14 cellular contexts compared by ENCODE assay signal in the genomic region with DNA sequence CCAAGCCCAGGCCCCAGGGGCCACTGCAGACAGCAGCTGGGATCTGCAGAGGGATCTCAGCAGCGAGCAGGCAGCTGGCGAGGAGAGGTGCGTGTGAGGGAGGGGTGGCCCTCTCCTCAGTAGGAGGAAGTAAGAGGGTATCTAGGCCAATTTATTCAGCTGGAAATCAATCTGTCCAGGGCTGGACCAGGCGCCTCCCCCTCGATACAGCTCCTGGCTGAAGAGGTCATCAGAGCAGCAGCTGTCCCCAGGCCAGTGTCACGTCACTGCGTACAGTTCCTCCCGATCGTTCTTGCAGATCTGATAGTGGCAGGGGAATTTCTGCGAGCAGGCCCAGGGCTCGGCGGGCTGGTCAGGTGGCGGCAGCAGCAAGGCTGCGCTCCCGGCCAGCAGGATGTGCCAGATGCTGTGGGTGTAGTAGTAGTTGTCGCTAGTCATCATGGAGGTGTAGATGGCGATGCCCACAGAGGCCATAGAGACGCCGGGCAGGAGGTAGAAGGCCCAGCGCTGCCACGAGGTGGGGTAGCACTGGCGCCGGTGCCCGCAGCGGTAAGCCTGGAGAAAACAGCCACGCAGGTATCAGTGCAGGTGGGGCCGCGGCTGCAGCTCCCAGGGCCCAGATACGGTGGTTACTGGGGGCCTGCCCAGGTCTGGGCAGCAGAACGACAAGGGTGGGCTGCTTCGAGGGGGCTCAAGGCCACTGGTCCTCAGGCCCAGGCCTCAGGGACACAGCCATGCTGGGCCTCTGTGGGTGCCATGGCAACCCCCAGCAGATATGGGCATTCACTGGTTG. TPM values are rescaled to one million over a fixed set of nuclear protein-coding genes. Genes with fewer than 3 reads are reported as not detected.
DNase-seq lines count a peak whose midpoint lies in the region; ATAC-seq and TF ChIP-seq lines count a peak whose summit lies in the region.
"Had no signal": no experiment of that assay in that cellular context is flagged by ENCODE, and none has a peak within 500 bp of the region (broad histone marks: within the 10 kb centered on the region; RNA-seq: fewer than 3 reads in every experiment).

No MANE protein-coding gene starts in this region.

- TF ChIP-seq CTCF in DND-41 (IDR thresholded peaks at IDR 0.05; ENCODE audit: borderline replicate concordance, extremely low read depth, low read length, poor library complexity, severe bottlenecking) (no peak), mesothelial cell of epicardium (IDR thresholded peaks at IDR 0.05; ENCODE audit: unreplicated experiment) (no peak)

- no peaks in the 10 kb centered on the region for H3K9me3 ChIP-seq in DND-41 (ENCODE audit: insufficient read depth, low read length, severe bottlenecking)
- H3K9me3 ChIP-seq: thyroid gland had no signal

- no peak overlapping the region for H3K4me3 ChIP-seq in DND-41 (ENCODE audit: low read depth in 1 of 2, low read length in 2 of 2)
- H3K4me3 ChIP-seq: thyroid gland had no signal

- H3K9me3 Mint-ChIP-seq in mesothelial cell of epicardium, result no peaks in the 10 kb centered on the region
- H3K9me3 Mint-ChIP-seq: HFFc6 had no signal

- DNase-seq in NCI-H1417 (lab: John Stamatoyannopoulos, UW) (peak; percentile 79 to 92 (median 89)), NCI-H1417 treated with DMSO at 0.1 percent for 48 hours (lab: John Stamatoyannopoulos, UW) (no peak), DND-41 (no peak), SHP77 (lab: John Stamatoyannopoulos, UW) (peak; percentile 91 to 94), mesothelial cell of epicardium (ENCODE audit: low spot score in 2 of 2, unreplicated experiment in 2 of 2) (no peak), mucosa of gallbladder (ENCODE audit: low spot score) (no peak), NCI-H1105 (lab: John Stamatoyannopoulos, UW) (no peak)
- DNase-seq: activated CD4-positive, CD25-positive, alpha-beta regulatory T cell treated with anti-CD3 and anti-CD28 coated beads, Interleukin-2, amount 50 U/mL, for 72 hours; effector CD8-positive, alpha-beta T cell; foreskin fibroblast; HFFc6; mammary epithelial cell; thyroid gland had no signal

- H3K36me3 Mint-ChIP-seq in mesothelial cell of epicardium, result peaks cover 3% of the 10 kb centered on the region

- peak overlapping the region; percentile 56; the same call in 1 of the 2 replicates for H3K9ac ChIP-seq in DND-41 (ENCODE audit: low read depth, low read length)

- peaks cover 18% of the 10 kb centered on the region for H4K20me1 ChIP-seq in DND-41 (ENCODE audit: insufficient read depth, low read length)

- H3K27me3 ChIP-seq in DND-41 (ENCODE audit: insufficient read depth, low read length, poor library complexity), result no peaks in the 10 kb centered on the region
- H3K27me3 ChIP-seq: thyroid gland had no signal

- H2AFZ ChIP-seq in DND-41 (ENCODE audit: low read depth, low read length), result no peak overlapping the region

- ATAC-seq in DND-41 (ENCODE audit: insufficient read depth, low read depth) (no peak), HG03521 (IDR thresholded peaks at IDR 0.05; ENCODE audit: unreplicated experiment) (no peak)

- no peaks in the 10 kb centered on the region for H3K27me3 Mint-ChIP-seq in mesothelial cell of epicardium (ENCODE audit: low read depth)

- peaks cover 10% of the 10 kb centered on the region for H3K4me1 Mint-ChIP-seq in mesothelial cell of epicardium

- peak overlapping the region; percentile 28 for H3K4me3 Mint-ChIP-seq in mesothelial cell of epicardium
- H3K4me3 Mint-ChIP-seq: HFFc6 had no signal

- H3K4me2 ChIP-seq in DND-41 (ENCODE audit: insufficient read depth, low read length), result no peak overlapping the region

- peaks cover 7% of the 10 kb centered on the region for H3K79me2 ChIP-seq in DND-41 (ENCODE audit: insufficient read depth, low read length)

- H3K27ac ChIP-seq in DND-41 (ENCODE audit: low read length), result no peak overlapping the region

- H3K36me3 ChIP-seq in DND-41 (ENCODE audit: insufficient read depth, low read length), result peaks cover 84% of the 10 kb centered on the region

- H3K27ac Mint-ChIP-seq in mesothelial cell of epicardium, result no peak overlapping the region
- H3K27ac Mint-ChIP-seq: HFFc6 had no signal

- peaks cover 27% of the 10 kb centered on the region for H3K4me1 ChIP-seq in DND-41 (ENCODE audit: insufficient read depth, low read length)

RNA-seq across cellular contexts. Expression of gene MRPL28, which starts 1.6 kb away (rescaled TPM):
- total RNA-seq in mesothelial cell of epicardium (75.3 to 75.9 TPM (median 75.9 TPM) in 3 replicates), mucosa of gallbladder (52.9 TPM)

RNA-seq across cellular contexts. Expression of gene PGAP6, which starts 9.9 kb away (rescaled TPM):
- total RNA-seq in mesothelial cell of epicardium (48.6 to 51.4 TPM (median 49.0 TPM) in 3 replicates), mucosa of gallbladder (85.7 TPM)

RNA-seq across cellular contexts. Expression of gene AXIN1, which starts 19.4 kb away (rescaled TPM):
- 31.1 to 34.0 TPM (median 33.2 TPM) in 3 replicates for total RNA-seq in mesothelial cell of epicardium
- 29.2 TPM for total RNA-seq in mucosa of gallbladder

RNA-seq across cellular contexts. Expression of gene NME4, which starts 25.1 kb away (rescaled TPM):
- 252 to 258 TPM (median 253 TPM) in 3 replicates for total RNA-seq in mesothelial cell of epicardium
- total RNA-seq in mucosa of gallbladder, result 105 TPM

RNA-seq across cellular contexts. Expression of gene DECR2, which starts 29.8 kb away (rescaled TPM):
- total RNA-seq in mesothelial cell of epicardium (29.3 to 35.4 TPM (median 31.2 TPM) in 3 replicates), mucosa of gallbladder (36.8 TPM)

Comparison
In these comparisons a context has a peak if more than half of its experiments do, and no peak if none do; other contexts are left out.
1. DNase-seq: peak in NCI-H1417 (3 of 3) and SHP77 (2 of 2); none in NCI-H1417 treated with DMSO at 0.1 percent for 48 hours (single experiment), DND-41 (single experiment), mesothelial cell of epicardium (0 of 2), mucosa of gallbladder (single experiment) and NCI-H1105 (single experiment).